9 cellular contexts compared by ENCODE assay signal in genomic region chr5:73160239-73160671, GRCh38. TPM values are rescaled to one million over a fixed set of nuclear protein-coding genes. Genes with fewer than 3 reads are reported as not detected.
DNase-seq lines count a peak whose midpoint lies in the region; ATAC-seq, FAIRE-seq and TF ChIP-seq lines count a peak whose summit lies in the region.
"Had no signal": no experiment of that assay in that cellular context is flagged by ENCODE, and none has a peak within 500 bp of the region (broad histone marks: within the 10 kb centered on the region; RNA-seq: fewer than 3 reads in every experiment).

No MANE protein-coding gene starts in this region.

- no peak for TF ChIP-seq CTCF in GM13977 (IDR thresholded peaks at IDR 0.05; ENCODE audit: extremely low read depth, insufficient read depth, missing control alignments)
- no peak for TF ChIP-seq CTCF in kidney (IDR thresholded peaks at IDR 0.05; ENCODE audit: borderline replicate concordance, extremely low read depth, insufficient read depth)
- no peak for TF ChIP-seq CTCF in D721Med (IDR thresholded peaks at IDR 0.05; ENCODE audit: insufficient read depth, missing control alignments)

- H3K4me3 ChIP-seq in kidney (ENCODE audit: low read length in 2 of 2): no peak overlapping the region

- no peak overlapping the region for H3K27ac ChIP-seq in kidney (ENCODE audit: low read depth in 2 of 2, low read length in 2 of 2)

- FAIRE-seq in kidney (lab: Jason Lieb, UNC): no peak
- no peak for FAIRE-seq in D721Med (lab: Jason Lieb, UNC)

- H3K36me3 ChIP-seq in kidney (ENCODE audit: control insufficient read depth in 1 of 2, insufficient read depth in 2 of 2, low read length in 2 of 2): no peaks in the 10 kb centered on the region

- in situ Hi-C loops in GM13977 (cut with MboI; ENCODE audit: low pct_unique_long_range_greater_than_20kb, low sequenced_read_pairs, unreplicated experiment): no loop called here

- H3K4me1 ChIP-seq in kidney (ENCODE audit: control insufficient read depth in 1 of 2, insufficient read depth in 1 of 2, low read depth in 1 of 2, low read length in 2 of 2): peaks cover 18 to 25% of the 10 kb centered on the region in 2 donors

- intact Hi-C loops in kidney (cut with DNase I): no loop called here

- H3K9me3 ChIP-seq in kidney (ENCODE audit: control insufficient read depth in 1 of 2, low read length in 2 of 2): no peaks in the 10 kb centered on the region

- H3K9ac ChIP-seq in kidney (ENCODE audit: low read length in 2 of 2): no peak overlapping the region

- ATAC-seq in HG02759 (IDR thresholded peaks at IDR 0.05; ENCODE audit: unreplicated experiment): peak; percentile 83
- ATAC-seq: sciatic nerve had no signal

- DNase-seq in GM13977 (ENCODE audit: low spot score) (peak; percentile 20), SIG-M5 (lab: John Stamatoyannopoulos, UW) (peak; percentile 53), foreskin melanocyte (peak; percentile 46), kidney (no peak), anterior cingulate cortex (lab: John Stamatoyannopoulos, UW) (no peak), D721Med (ENCODE audit: insufficient read length, low spot score) (no peak), COLO668 (lab: John Stamatoyannopoulos, UW; ENCODE audit: unreplicated experiment) (no peak)

RNA-seq across cellular contexts. Expression of gene TMEM174, which starts 12.7 kb away (rescaled TPM):
- 1.1 TPM for total RNA-seq in kidney
- polyA plus RNA-seq in kidney (ENCODE audit: insufficient read depth, low read depth, low replicate concordance): 59.0 TPM
- total RNA-seq: sciatic nerve had no signal

RNA-seq across cellular contexts. Expression of gene TMEM171, which starts 39.9 kb away (rescaled TPM):
- 15.4 TPM for total RNA-seq in kidney
- polyA plus RNA-seq in kidney (ENCODE audit: insufficient read depth, low read depth, low replicate concordance): 17.7 TPM

Comparison
In these comparisons a context has a peak if more than half of its experiments do, and no peak if none do; other contexts are left out.
1. DNase-seq: peak in GM13977 (single experiment), SIG-M5 (single experiment) and foreskin melanocyte (single experiment); none in kidney (single experiment), anterior cingulate cortex (0 of 58), D721Med (single experiment) and COLO668 (single experiment).